ENCODE assay signal across 23 cellular contexts in the genomic region with DNA sequence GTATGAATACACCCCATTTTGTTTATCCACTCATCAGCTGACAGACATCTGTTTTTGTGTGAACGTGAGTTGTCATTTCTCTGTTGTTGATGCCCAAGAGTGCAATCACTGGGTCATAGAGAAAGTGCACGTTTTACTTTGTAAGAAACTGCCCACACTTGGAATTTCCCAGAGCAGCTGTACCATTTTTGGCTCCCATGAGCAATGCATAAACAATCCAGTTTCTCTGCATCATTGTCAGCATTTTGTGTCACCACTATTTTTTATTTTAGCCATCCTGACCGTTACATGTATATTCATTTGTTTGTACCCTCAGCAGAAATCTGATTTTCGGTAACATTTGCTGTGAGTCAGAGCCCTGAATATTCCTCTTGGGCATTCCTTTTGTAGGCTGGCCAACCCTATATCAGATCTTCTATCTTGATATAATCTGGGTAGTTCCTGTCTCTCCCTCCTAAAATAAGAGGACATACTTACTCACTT.
DNase-seq lines count a peak whose midpoint lies in the region; ATAC-seq, FAIRE-seq and TF ChIP-seq lines count a peak whose summit lies in the region.
"Had no signal": no experiment of that assay in that cellular context is flagged by ENCODE, and none has a peak within 500 bp of the region (broad histone marks: within the 10 kb centered on the region; RNA-seq: fewer than 3 reads in every experiment).

No MANE protein-coding gene starts in this region.

- CTCF ChIA-PET in GM12878 (lab: Yijun Ruan, JAX) = interaction anchor here (1.0 to 1.4 kb wide), 2 partner anchors 11 to 442 kb away, joined by 3 to 4 read pairs; no protein-coding TSS in a partner anchor

- intact Hi-C loops in GM12878 (cut with micrococcal nuclease; ENCODE audit: unreplicated experiment) = no loop called here

- H3K4me3 ChIP-seq in GM12878 (no peak overlapping the region), H7 (ENCODE audit: insufficient read depth, low read depth, low read length) (no peak overlapping the region), endodermal cell (ENCODE audit: low read length) (no peak overlapping the region)
- H3K4me3 ChIP-seq: cardiac muscle cell, thyroid gland had no signal

- TF ChIP-seq CTCF in HFFc6 (IDR thresholded peaks at IDR 0.05) = no peak
- TF ChIP-seq CTCF in GM12878 (IDR thresholded peaks at IDR 0.05 in 2 of 3, conservative IDR thresholded peaks at IDR 0.05 in 1 of 3; ENCODE audit: control insufficient read depth in 2 of 3, extremely low read depth in 1 of 3, insufficient read depth in 1 of 3, low read depth in 3 of 3, low read length in 3 of 3) = no peak
- no peak for TF ChIP-seq CTCF in endodermal cell (conservative IDR thresholded peaks at IDR 0.05)

- TF ChIP-seq EP300 in GM12878 (IDR thresholded peaks at IDR 0.05; ENCODE audit: borderline replicate concordance in 1 of 2, control insufficient read depth in 1 of 2, low read depth in 2 of 2, low read length in 2 of 2) = no peak

- peak; percentile 23 for DNase-seq in T-helper 2 cell treated with Interferon-gamma antibody and Interleukin-4, amounts not matched to agents 5 μg/mL and 100 μg/mL, for 36 hours (ENCODE audit: low spot score)
- no peak for DNase-seq in T-helper 2 cell
- DNase-seq in HFFc6 = peak; percentile 80
- DNase-seq in GM12878 (ENCODE audit: low read depth, low spot score) = peak; percentile 17
- DNase-seq in non-pigmented ciliary epithelial cell (ENCODE audit: low read depth) = peak; percentile 11
- no peak for DNase-seq in H7
- no peak for DNase-seq in endodermal cell
- DNase-seq: CD8-positive, alpha-beta memory T cell; DND-41; KBM-7; NCI-H1092 treated with DMSO at 0.1 percent for 48 hours; NCI-H2171; NCI-H748 treated with DMSO at 0.1 percent for 48 hours; stimulated activated CD4-positive, alpha-beta T cell treated with anti-CD3 and anti-CD28 coated beads, Interleukin-4, amount 100 ng/mL, for 24 hours; thyroid gland had no signal

- no peaks in the 10 kb centered on the region for H3K9me3 Mint-ChIP-seq in T-helper 2 cell treated with Interferon-gamma antibody and Interleukin-4, amounts not matched to agents 5 μg/mL and 100 μg/mL, for 36 hours
- H3K9me3 Mint-ChIP-seq in HFFc6 = no peaks in the 10 kb centered on the region
- no peaks in the 10 kb centered on the region for H3K9me3 Mint-ChIP-seq in endodermal cell
- H3K9me3 Mint-ChIP-seq: activated naive CD4-positive, alpha-beta T cell treated with anti-CD3 and anti-CD28 coated beads, Interleukin-2, amount 50 U/mL, for 24 hours; CD8-positive, alpha-beta memory T cell had no signal

- ATAC-seq in GM12878 = peak; percentile 31
- ATAC-seq in HG03280 (IDR thresholded peaks at IDR 0.05; ENCODE audit: unreplicated experiment) = no peak
- ATAC-seq: left lobe of liver, Panc1 had no signal

- FAIRE-seq in GM12878 (lab: Jason Lieb, UNC) = no peak

- no peak overlapping the region for H3K4me3 Mint-ChIP-seq in T-helper 2 cell treated with Interferon-gamma antibody and Interleukin-4, amounts not matched to agents 5 μg/mL and 100 μg/mL, for 36 hours
- H3K4me3 Mint-ChIP-seq in HFFc6 = peak overlapping the region; percentile 43
- H3K4me3 Mint-ChIP-seq in endodermal cell = no peak overlapping the region
- H3K4me3 Mint-ChIP-seq: activated naive CD4-positive, alpha-beta T cell treated with anti-CD3 and anti-CD28 coated beads, Interleukin-2, amount 50 U/mL, for 24 hours; CD8-positive, alpha-beta memory T cell had no signal

- POLR2A ChIA-PET in GM12878 (lab: Charles Lee) = no interaction called here

- H3K4me1 ChIP-seq in GM12878 (ENCODE audit: control insufficient read depth, insufficient read depth, low read length) = no peaks in the 10 kb centered on the region
- H3K4me1 ChIP-seq in endodermal cell (ENCODE audit: control insufficient read depth, insufficient read depth, low read length) = peaks cover 14% of the 10 kb centered on the region
- H3K4me1 ChIP-seq: parathyroid adenoma, thyroid gland had no signal

- H3K9ac ChIP-seq in GM12878 (ENCODE audit: control insufficient read depth, insufficient read depth, low read length) = no peak overlapping the region
- no peak overlapping the region for H3K9ac ChIP-seq in endodermal cell (ENCODE audit: extremely low read depth, low read length, poor library complexity, severe bottlenecking)
- H3K9ac ChIP-seq: parathyroid adenoma had no signal

- H3K4me1 Mint-ChIP-seq in T-helper 2 cell treated with Interferon-gamma antibody and Interleukin-4, amounts not matched to agents 5 μg/mL and 100 μg/mL, for 36 hours (ENCODE audit: low read depth) = no peaks in the 10 kb centered on the region
- H3K4me1 Mint-ChIP-seq in HFFc6 (ENCODE audit: low read depth) (peaks cover 21% of the 10 kb centered on the region), endodermal cell (peaks cover 28% of the 10 kb centered on the region)
- H3K4me1 Mint-ChIP-seq: activated naive CD4-positive, alpha-beta T cell treated with anti-CD3 and anti-CD28 coated beads, Interleukin-2, amount 50 U/mL, for 24 hours had no signal

- RAD21 ChIA-PET in GM12878 (lab: Charles Lee; ENCODE audit: unreplicated experiment) = interaction anchor here (0.5 kb wide), 1 partner anchor 635 kb away, joined by 3 read pairs; no protein-coding TSS in a partner anchor

- in situ Hi-C loops in GM12878 (cut with MboI) = no loop called here

- SMC1A ChIA-PET in GM12878 (lab: Charles Lee; ENCODE audit: uncharacterized antibody, unreplicated experiment) = no interaction called here

- H3K27ac Mint-ChIP-seq in T-helper 2 cell treated with Interferon-gamma antibody and Interleukin-4, amounts not matched to agents 5 μg/mL and 100 μg/mL, for 36 hours = no peak overlapping the region
- H3K27ac Mint-ChIP-seq in HFFc6 (peak overlapping the region; percentile 72), endodermal cell (no peak overlapping the region)
- H3K27ac Mint-ChIP-seq: activated naive CD4-positive, alpha-beta T cell treated with anti-CD3 and anti-CD28 coated beads, Interleukin-2, amount 50 U/mL, for 24 hours had no signal

- TF ChIP-seq RAD21 in GM12878 (IDR thresholded peaks at IDR 0.05; ENCODE audit: insufficient read depth, low read depth, low read length) = no peak

- H4K20me1 ChIP-seq in GM12878 (ENCODE audit: control insufficient read depth, insufficient read depth) = no peaks in the 10 kb centered on the region

- WGBS in GM12878 (ENCODE audit: insufficient coverage, insufficient replicate concordance, low lambda C conversion rate, missing lambda C conversion rate) = 18% methylated on average over 4 of the region's 4 CpGs
- 90 to 98% methylated on average over 4 of the region's 4 CpGs for WGBS in endodermal cell (ENCODE audit: insufficient coverage in 1 of 2, insufficient read length in 1 of 2), 2 experiments

- no peak for TF ChIP-seq POLR2A in GM12878 (IDR thresholded peaks at IDR 0.05; ENCODE audit: low read depth, low read length)

- no peak overlapping the region for H3K27ac ChIP-seq in GM12878 (ENCODE audit: control insufficient read depth, insufficient read depth)
- no peak overlapping the region for H3K27ac ChIP-seq in endodermal cell (ENCODE audit: low read depth, low read length)
- H3K27ac ChIP-seq: 22Rv1, cardiac muscle cell, parathyroid adenoma, thyroid gland, VCaP had no signal

- H3K27me3 ChIP-seq in GM12878 (replicated peaks in 1 of 2; ENCODE audit: control insufficient read depth in 2 of 2, insufficient read depth in 2 of 2, low read length in 1 of 2) (no peaks in the 10 kb centered on the region), H7 (ENCODE audit: control insufficient read depth, insufficient read depth, low read length) (no peaks in the 10 kb centered on the region), endodermal cell (ENCODE audit: control insufficient read depth, insufficient read depth, low read length, poor library complexity, severe bottlenecking) (no peaks in the 10 kb centered on the region)
- H3K27me3 ChIP-seq: cardiac muscle cell, thyroid gland had no signal

- H3K4me2 ChIP-seq in GM12878 (ENCODE audit: control insufficient read depth, insufficient read depth) = no peak overlapping the region

- no TSS peak for BruUV-seq in GM12878 (replicated peaks; lab: Mats Ljungman, UMichigan)

- no peaks in the 10 kb centered on the region for H3K27me3 Mint-ChIP-seq in T-helper 2 cell treated with Interferon-gamma antibody and Interleukin-4, amounts not matched to agents 5 μg/mL and 100 μg/mL, for 36 hours (ENCODE audit: low read depth)
- H3K27me3 Mint-ChIP-seq in HFFc6 (ENCODE audit: insufficient read depth) (no peaks in the 10 kb centered on the region; the same call in 1 of the 2 replicates), endodermal cell (ENCODE audit: insufficient read depth) (no peaks in the 10 kb centered on the region)
- H3K27me3 Mint-ChIP-seq: activated naive CD4-positive, alpha-beta T cell treated with anti-CD3 and anti-CD28 coated beads, Interleukin-2, amount 50 U/mL, for 24 hours; CD8-positive, alpha-beta memory T cell had no signal

- H3K9me3 ChIP-seq in GM12878 (replicated peaks; ENCODE audit: control insufficient read depth, insufficient read depth, low read length) = no peaks in the 10 kb centered on the region
- no peaks in the 10 kb centered on the region for H3K9me3 ChIP-seq in endodermal cell (ENCODE audit: control insufficient read depth, low read length)
- H3K9me3 ChIP-seq: thyroid gland had no signal

- H2AFZ ChIP-seq in GM12878 (ENCODE audit: control insufficient read depth, low read depth, low read length) = no peak overlapping the region
- H2AFZ ChIP-seq: parathyroid adenoma had no signal

- H3K36me3 Mint-ChIP-seq in T-helper 2 cell treated with Interferon-gamma antibody and Interleukin-4, amounts not matched to agents 5 μg/mL and 100 μg/mL, for 36 hours (ENCODE audit: low read depth) = peaks cover 12% of the 10 kb centered on the region
- peaks cover 24% of the 10 kb centered on the region for H3K36me3 Mint-ChIP-seq in HFFc6 (ENCODE audit: low read depth)
- H3K36me3 Mint-ChIP-seq in endodermal cell (ENCODE audit: low read depth) = peaks cover 35% of the 10 kb centered on the region

- no peaks in the 10 kb centered on the region for H3K79me2 ChIP-seq in GM12878 (ENCODE audit: control insufficient read depth, insufficient read depth, low read length)
- H3K79me2 ChIP-seq: parathyroid adenoma had no signal

- H3K36me3 ChIP-seq in GM12878 (ENCODE audit: control insufficient read depth in 2 of 2, insufficient read depth in 2 of 2, low read length in 1 of 2) (peaks cover 0 to 4% of the 10 kb centered on the region in 2 experiments), H7 (replicated peaks; ENCODE audit: control insufficient read depth, insufficient read depth, low read length) (no peaks in the 10 kb centered on the region; the same call in 1 of the 2 replicates), endodermal cell (ENCODE audit: control insufficient read depth, insufficient read depth, low read length) (peaks cover 34% of the 10 kb centered on the region)
- H3K36me3 ChIP-seq: cardiac muscle cell, thyroid gland had no signal

TF ChIP-seq in GM12878, 131 proteins besides CTCF, POLR2A, EP300 and RAD21 (continues in another document):
- no peak for TF ChIP-seq ZNF217 (IDR thresholded peaks at IDR 0.05)

Comparison
In these comparisons a context has a peak if more than half of its experiments do, and no peak if none do; other contexts are left out.
1. DNase-seq: peak in T-helper 2 cell treated with Interferon-gamma antibody and Interleukin-4, amounts not matched to agents 5 μg/mL and 100 μg/mL, for 36 hours (single experiment), HFFc6 (single experiment), GM12878 (single experiment) and non-pigmented ciliary epithelial cell (single experiment); none in T-helper 2 cell (0 of 5), H7 (single experiment) and endodermal cell (single experiment).